In the genomic region with DNA sequence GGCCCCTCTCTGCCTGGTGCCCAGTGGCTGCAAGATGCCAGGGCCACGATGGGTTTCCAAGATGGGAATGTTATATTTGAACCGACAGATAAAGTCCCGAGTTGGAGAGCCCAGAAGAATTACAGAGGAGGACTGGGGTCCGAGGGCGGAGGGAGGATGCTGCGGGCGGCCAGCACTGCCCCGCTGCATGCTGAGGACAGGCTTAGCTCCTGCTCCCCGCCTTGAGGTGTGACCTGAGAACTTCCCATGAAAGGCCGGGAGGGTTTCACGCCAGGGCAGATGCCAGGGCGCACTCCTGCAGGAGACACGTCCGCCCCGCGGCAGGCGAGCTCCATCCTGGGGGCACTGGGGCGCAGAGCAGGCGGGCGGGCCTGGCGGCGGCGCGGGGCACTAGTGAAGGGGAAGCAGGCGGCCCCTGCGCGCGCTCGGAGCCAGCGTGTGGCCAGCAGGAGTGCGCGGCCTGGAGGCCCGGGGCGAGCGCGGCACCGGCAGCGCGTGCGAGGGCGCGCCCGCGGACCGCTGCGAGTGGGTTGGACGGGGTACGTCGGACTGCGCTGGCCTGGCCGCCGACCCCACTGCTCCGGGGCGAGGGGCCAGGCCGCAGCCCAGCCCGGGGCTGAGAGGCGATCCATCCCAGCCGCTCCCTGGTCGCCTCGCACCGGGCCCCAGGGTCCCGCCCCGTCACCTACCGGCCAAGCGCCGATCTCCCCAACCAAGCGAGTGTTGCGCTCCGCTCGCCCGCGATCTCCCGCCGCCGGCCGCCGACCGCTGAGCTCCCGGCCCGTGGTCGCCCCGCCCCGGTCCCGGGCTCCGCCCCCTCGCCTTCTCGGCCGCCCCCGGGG, we compare ENCODE assay signal across 1 cellular context.
A peak's percentile ranks its signal among the peaks of the same experiment; 100 is the strongest.
TF ChIP-seq lines count a peak whose summit lies in the region.

A gene (minus strand): TSS at position 750 of the 842 bp plus-strand sequence. CDS start 26,275 bp downstream, outside the sequence.

TF ChIP-seq in K562, 482 proteins besides CTCF, POLR2A, EP300 and RAD21 (continued from another document and continues in another):
- TF ChIP-seq, protein P1, sequence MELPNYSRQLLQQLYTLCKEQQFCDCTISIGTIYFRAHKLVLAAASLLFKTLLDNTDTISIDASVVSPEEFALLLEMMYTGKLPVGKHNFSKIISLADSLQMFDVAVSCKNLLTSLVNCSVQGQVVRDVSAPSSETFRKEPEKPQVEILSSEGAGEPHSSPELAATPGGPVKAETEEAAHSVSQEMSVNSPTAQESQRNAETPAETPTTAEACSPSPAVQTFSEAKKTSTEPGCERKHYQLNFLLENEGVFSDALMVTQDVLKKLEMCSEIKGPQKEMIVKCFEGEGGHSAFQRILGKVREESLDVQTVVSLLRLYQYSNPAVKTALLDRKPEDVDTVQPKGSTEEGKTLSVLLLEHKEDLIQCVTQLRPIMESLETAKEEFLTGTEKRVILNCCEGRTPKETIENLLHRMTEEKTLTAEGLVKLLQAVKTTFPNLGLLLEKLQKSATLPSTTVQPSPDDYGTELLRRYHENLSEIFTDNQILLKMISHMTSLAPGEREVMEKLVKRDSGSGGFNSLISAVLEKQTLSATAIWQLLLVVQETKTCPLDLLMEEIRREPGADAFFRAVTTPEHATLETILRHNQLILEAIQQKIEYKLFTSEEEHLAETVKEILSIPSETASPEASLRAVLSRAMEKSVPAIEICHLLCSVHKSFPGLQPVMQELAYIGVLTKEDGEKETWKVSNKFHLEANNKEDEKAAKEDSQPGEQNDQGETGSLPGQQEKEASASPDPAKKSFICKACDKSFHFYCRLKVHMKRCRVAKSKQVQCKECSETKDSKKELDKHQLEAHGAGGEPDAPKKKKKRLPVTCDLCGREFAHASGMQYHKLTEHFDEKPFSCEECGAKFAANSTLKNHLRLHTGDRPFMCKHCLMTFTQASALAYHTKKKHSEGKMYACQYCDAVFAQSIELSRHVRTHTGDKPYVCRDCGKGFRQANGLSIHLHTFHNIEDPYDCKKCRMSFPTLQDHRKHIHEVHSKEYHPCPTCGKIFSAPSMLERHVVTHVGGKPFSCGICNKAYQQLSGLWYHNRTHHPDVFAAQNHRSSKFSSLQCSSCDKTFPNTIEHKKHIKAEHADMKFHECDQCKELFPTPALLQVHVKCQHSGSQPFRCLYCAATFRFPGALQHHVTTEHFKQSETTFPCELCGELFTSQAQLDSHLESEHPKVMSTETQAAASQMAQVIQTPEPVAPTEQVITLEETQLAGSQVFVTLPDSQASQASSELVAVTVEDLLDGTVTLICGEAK (IDR thresholded peaks at IDR 0.05) = 0 out of 2 replicates have a peak, but pooled peaks have one; percentile 33
- TF ChIP-seq, protein P1 (CRISPR knock-in tag; IDR thresholded peaks at IDR 0.05) = no peak
- TF ChIP-seq ESRRA (IDR thresholded peaks at IDR 0.05; ENCODE audit: borderline replicate concordance, low read depth) (peak; percentile 51; the same call in 1 of the 2 replicates), SIN3A (IDR thresholded peaks at IDR 0.05; ENCODE audit: borderline replicate concordance in 2 of 2, control insufficient read depth in 1 of 2, low read depth in 2 of 2, low read length in 2 of 2) (peak in 1 of 2 experiments; percentile 73; a peak in 1 of 4 replicates), ZNF263 (CRISPR knock-in tag; IDR thresholded peaks at IDR 0.05; ENCODE audit: borderline replicate concordance) (no peak; the same call in 1 of the 2 replicates), JUN (IDR thresholded peaks at IDR 0.05; ENCODE audit: borderline replicate concordance, low read depth, low read length) (no peak), JUN (CRISPR knock-in tag; IDR thresholded peaks at IDR 0.05; ENCODE audit: borderline replicate concordance) (0 out of 2 replicates have a peak, but pooled peaks have one; percentile 50), KDM5B (IDR thresholded peaks at IDR 0.05; ENCODE audit: insufficient replicate concordance, low read depth, low read length) (peak; percentile 30), TAF1 (IDR thresholded peaks at IDR 0.05; ENCODE audit: control insufficient read depth, extremely low read depth, insufficient read depth, low read length, severe bottlenecking) (peak; percentile 74), GATAD2B (IDR thresholded peaks at IDR 0.05; ENCODE audit: borderline replicate concordance) (peak; percentile 97), ZFX (CRISPR knock-in tag; IDR thresholded peaks at IDR 0.05) (peak; percentile 72), NFATC3 (IDR thresholded peaks at IDR 0.05) (no peak), RBM14 (IDR thresholded peaks at IDR 0.05; ENCODE audit: borderline replicate concordance, insufficient read depth, low read depth, low read length) (no peak), XRCC5 (IDR thresholded peaks at IDR 0.05; ENCODE audit: low read depth, low read length) (no peak), PML (IDR thresholded peaks at IDR 0.05; ENCODE audit: low read length) (0 out of 2 replicates have a peak, but pooled peaks have one; percentile 32), RB1 (IDR thresholded peaks at IDR 0.05; ENCODE audit: low read depth) (peak; percentile 92), FOXP1 (CRISPR knock-in tag; IDR thresholded peaks at IDR 0.05) (peak; percentile 77; the same call in 1 of the 2 replicates), ZNF766 (CRISPR knock-in tag; conservative IDR thresholded peaks at IDR 0.05) (0 out of 2 replicates have a peak, but pooled peaks have one; percentile 24), CHD1 (IDR thresholded peaks at IDR 0.05; ENCODE audit: low read length) (peak; percentile 85)
- TF ChIP-seq, protein P2, sequence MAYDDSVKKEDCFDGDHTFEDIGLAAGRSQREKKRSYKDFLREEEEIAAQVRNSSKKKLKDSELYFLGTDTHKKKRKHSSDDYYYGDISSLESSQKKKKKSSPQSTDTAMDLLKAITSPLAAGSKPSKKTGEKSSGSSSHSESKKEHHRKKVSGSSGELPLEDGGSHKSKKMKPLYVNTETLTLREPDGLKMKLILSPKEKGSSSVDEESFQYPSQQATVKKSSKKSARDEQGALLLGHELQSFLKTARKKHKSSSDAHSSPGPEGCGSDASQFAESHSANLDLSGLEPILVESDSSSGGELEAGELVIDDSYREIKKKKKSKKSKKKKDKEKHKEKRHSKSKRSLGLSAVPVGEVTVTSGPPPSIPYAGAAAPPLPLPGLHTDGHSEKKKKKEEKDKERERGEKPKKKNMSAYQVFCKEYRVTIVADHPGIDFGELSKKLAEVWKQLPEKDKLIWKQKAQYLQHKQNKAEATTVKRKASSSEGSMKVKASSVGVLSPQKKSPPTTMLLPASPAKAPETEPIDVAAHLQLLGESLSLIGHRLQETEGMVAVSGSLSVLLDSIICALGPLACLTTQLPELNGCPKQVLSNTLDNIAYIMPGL (CRISPR knock-in tag; IDR thresholded peaks at IDR 0.05) = 0 out of 2 replicates have a peak, but pooled peaks have one; percentile 57
- TF ChIP-seq, protein P3, sequence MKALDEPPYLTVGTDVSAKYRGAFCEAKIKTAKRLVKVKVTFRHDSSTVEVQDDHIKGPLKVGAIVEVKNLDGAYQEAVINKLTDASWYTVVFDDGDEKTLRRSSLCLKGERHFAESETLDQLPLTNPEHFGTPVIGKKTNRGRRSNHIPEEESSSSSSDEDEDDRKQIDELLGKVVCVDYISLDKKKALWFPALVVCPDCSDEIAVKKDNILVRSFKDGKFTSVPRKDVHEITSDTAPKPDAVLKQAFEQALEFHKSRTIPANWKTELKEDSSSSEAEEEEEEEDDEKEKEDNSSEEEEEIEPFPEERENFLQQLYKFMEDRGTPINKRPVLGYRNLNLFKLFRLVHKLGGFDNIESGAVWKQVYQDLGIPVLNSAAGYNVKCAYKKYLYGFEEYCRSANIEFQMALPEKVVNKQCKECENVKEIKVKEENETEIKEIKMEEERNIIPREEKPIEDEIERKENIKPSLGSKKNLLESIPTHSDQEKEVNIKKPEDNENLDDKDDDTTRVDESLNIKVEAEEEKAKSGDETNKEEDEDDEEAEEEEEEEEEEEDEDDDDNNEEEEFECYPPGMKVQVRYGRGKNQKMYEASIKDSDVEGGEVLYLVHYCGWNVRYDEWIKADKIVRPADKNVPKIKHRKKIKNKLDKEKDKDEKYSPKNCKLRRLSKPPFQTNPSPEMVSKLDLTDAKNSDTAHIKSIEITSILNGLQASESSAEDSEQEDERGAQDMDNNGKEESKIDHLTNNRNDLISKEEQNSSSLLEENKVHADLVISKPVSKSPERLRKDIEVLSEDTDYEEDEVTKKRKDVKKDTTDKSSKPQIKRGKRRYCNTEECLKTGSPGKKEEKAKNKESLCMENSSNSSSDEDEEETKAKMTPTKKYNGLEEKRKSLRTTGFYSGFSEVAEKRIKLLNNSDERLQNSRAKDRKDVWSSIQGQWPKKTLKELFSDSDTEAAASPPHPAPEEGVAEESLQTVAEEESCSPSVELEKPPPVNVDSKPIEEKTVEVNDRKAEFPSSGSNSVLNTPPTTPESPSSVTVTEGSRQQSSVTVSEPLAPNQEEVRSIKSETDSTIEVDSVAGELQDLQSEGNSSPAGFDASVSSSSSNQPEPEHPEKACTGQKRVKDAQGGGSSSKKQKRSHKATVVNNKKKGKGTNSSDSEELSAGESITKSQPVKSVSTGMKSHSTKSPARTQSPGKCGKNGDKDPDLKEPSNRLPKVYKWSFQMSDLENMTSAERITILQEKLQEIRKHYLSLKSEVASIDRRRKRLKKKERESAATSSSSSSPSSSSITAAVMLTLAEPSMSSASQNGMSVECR (CRISPR knock-in tag; IDR thresholded peaks at IDR 0.05) = peak; percentile 58; the same call in 1 of the 2 replicates
- TF ChIP-seq, protein P4, sequence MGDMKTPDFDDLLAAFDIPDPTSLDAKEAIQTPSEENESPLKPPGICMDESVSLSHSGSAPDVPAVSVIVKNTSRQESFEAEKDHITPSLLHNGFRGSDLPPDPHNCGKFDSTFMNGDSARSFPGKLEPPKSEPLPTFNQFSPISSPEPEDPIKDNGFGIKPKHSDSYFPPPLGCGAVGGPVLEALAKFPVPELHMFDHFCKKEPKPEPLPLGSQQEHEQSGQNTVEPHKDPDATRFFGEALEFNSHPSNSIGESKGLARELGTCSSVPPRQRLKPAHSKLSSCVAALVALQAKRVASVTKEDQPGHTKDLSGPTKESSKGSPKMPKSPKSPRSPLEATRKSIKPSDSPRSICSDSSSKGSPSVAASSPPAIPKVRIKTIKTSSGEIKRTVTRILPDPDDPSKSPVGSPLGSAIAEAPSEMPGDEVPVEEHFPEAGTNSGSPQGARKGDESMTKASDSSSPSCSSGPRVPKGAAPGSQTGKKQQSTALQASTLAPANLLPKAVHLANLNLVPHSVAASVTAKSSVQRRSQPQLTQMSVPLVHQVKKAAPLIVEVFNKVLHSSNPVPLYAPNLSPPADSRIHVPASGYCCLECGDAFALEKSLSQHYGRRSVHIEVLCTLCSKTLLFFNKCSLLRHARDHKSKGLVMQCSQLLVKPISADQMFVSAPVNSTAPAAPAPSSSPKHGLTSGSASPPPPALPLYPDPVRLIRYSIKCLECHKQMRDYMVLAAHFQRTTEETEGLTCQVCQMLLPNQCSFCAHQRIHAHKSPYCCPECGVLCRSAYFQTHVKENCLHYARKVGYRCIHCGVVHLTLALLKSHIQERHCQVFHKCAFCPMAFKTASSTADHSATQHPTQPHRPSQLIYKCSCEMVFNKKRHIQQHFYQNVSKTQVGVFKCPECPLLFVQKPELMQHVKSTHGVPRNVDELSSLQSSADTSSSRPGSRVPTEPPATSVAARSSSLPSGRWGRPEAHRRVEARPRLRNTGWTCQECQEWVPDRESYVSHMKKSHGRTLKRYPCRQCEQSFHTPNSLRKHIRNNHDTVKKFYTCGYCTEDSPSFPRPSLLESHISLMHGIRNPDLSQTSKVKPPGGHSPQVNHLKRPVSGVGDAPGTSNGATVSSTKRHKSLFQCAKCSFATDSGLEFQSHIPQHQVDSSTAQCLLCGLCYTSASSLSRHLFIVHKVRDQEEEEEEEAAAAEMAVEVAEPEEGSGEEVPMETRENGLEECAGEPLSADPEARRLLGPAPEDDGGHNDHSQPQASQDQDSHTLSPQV (IDR thresholded peaks at IDR 0.05) = peak; percentile 72; the same call in 1 of the 2 replicates
- TF ChIP-seq, protein P5, sequence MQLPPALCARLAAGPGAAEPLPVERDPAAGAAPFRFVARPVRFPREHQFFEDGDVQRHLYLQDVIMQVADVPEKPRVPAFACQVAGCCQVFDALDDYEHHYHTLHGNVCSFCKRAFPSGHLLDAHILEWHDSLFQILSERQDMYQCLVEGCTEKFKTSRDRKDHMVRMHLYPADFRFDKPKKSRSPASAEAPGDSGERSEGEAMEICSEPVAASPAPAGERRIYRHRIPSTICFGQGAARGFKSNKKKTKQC (CRISPR knock-in tag; IDR thresholded peaks at IDR 0.05) = peak; percentile 56; the same call in 1 of the 2 replicates
- TF ChIP-seq, protein P6, sequence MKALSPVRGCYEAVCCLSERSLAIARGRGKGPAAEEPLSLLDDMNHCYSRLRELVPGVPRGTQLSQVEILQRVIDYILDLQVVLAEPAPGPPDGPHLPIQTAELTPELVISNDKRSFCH (CRISPR knock-in tag; IDR thresholded peaks at IDR 0.05) = no peak
- TF ChIP-seq, protein P6 (tag; IDR thresholded peaks at IDR 0.05) = peak; percentile 78; the same call in 1 of the 2 replicates
- TF ChIP-seq, protein P7, sequence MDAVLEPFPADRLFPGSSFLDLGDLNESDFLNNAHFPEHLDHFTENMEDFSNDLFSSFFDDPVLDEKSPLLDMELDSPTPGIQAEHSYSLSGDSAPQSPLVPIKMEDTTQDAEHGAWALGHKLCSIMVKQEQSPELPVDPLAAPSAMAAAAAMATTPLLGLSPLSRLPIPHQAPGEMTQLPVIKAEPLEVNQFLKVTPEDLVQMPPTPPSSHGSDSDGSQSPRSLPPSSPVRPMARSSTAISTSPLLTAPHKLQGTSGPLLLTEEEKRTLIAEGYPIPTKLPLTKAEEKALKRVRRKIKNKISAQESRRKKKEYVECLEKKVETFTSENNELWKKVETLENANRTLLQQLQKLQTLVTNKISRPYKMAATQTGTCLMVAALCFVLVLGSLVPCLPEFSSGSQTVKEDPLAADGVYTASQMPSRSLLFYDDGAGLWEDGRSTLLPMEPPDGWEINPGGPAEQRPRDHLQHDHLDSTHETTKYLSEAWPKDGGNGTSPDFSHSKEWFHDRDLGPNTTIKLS (IDR thresholded peaks at IDR 0.05; ENCODE audit: borderline replicate concordance, low read depth) = no peak
